Comparison of ENCODE assay signal across 20 cellular contexts in the genomic region with DNA sequence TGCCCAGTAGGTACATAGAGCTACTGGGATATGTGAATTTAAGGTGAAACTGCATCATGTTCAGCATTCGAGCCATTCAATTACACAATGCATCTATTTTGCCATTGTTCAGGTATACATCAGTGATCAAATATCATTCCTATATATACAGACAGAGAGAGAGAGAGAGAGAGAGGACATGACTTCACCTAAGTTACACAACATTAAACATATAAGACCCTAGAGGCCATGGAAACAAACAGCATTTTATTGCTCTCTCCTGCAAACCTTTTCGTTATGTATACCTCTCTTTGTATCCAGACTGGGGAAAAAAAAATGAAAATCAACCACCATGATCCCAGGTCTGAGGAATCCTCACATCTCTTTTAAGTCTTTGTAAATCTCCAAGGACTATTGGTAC.
"Had no signal": no experiment of that assay in that cellular context is flagged by ENCODE, and none has a peak within 500 bp of the region (broad histone marks: within the 10 kb centered on the region; RNA-seq: fewer than 3 reads in every experiment).

No MANE protein-coding gene starts in this region.

- DNase-seq: Karpas-422, KG1, MG63, NCI-H1092, NCI-H1105 treated with DMSO at 0.1 percent for 48 hours, NCI-H1417 treated with DMSO at 0.1 percent for 48 hours, NCI-H146, NCI-H1694 treated with DMSO at 0.1 percent for 48 hours, NCI-H1930, NCI-H2081, NCI-H2107, NCI-H2227 treated with DMSO at 0.1 percent for 48 hours, NCI-H524, NCI-H69, NCI-H774, SHP77 treated with DMSO at 0.1 percent for 48 hours, SJCRH30 had no signal

- H3K36me3 ChIP-seq: MG63, SJCRH30 had no signal

- H3K4me3 ChIP-seq: MG63, SJCRH30, SK-N-MC had no signal

- H3K4me1 ChIP-seq: SJCRH30 had no signal

- H3K27me3 ChIP-seq: MG63, SJCRH30 had no signal

- H3K9me3 ChIP-seq: MG63, SJCRH30 had no signal

- H3K27ac ChIP-seq: RWPE1, SJCRH30 had no signal

- ATAC-seq: Panc1 had no signal
